Comparison of ENCODE assay signal across 8 cellular contexts in genomic region chr17:1573932-1574696, GRCh38. TPM values are rescaled to one million over a fixed set of nuclear protein-coding genes. Genes with fewer than 3 reads are reported as not detected.
DNase-seq lines count a peak whose midpoint lies in the region; ATAC-seq, FAIRE-seq and TF ChIP-seq lines count a peak whose summit lies in the region.

No MANE protein-coding gene starts in this region.

- no peaks in the 10 kb centered on the region for H3K36me3 ChIP-seq in CD8-positive, alpha-beta T cell (ENCODE audit: insufficient read depth, low read length)

- no peak for FAIRE-seq in RCC 7860 (lab: Jason Lieb, UNC)

- H3K4me3 ChIP-seq in CD8-positive, alpha-beta T cell (ENCODE audit: low read depth, low read length): no peak overlapping the region

- H3K4me3 Mint-ChIP-seq in CD8-positive, alpha-beta T cell: no peak overlapping the region
- no peak overlapping the region for H3K4me3 Mint-ChIP-seq in type B pancreatic cell

- no peaks in the 10 kb centered on the region for H3K9me3 ChIP-seq in CD8-positive, alpha-beta T cell (ENCODE audit: low read length)

- intact Hi-C loops in CD8-positive, alpha-beta T cell (cut with DNase I, micrococcal nuclease): loop anchor here (2.0 kb wide), 1 partner anchor 55 kb away; the partner anchor contains the start of gene SLC43A2 (in 2 of the 2)

- DNase-seq in CD8-positive, alpha-beta T cell: peak in 6 of 7 experiments; percentile 35 to 67 (median 42)
- DNase-seq in HK-2 (ENCODE audit: unreplicated experiment): peak; percentile 89
- DNase-seq in RCC 7860 (ENCODE audit: low spot score): peak; percentile 30
- peak; percentile 48 for DNase-seq in activated T-helper 9 cell treated with anti-CD3 and anti-CD28 coated beads, Interleukin-2, amount 50 U/mL, for 16 hours (ENCODE audit: low read depth)
- peak; percentile 59 for DNase-seq in fibroblast of the conjunctiva (ENCODE audit: low read depth)
- peak; percentile 30 for DNase-seq in occipital lobe (lab: John Stamatoyannopoulos, UW)
- no peak for DNase-seq in type B pancreatic cell (ENCODE audit: extremely low spot score, unreplicated experiment)

- H3K27ac ChIP-seq in CD8-positive, alpha-beta T cell (ENCODE audit: low read depth, low read length): no peak overlapping the region

- H3K9me3 Mint-ChIP-seq in CD8-positive, alpha-beta T cell: no peaks in the 10 kb centered on the region
- H3K9me3 Mint-ChIP-seq in type B pancreatic cell: no peaks in the 10 kb centered on the region

- H3K27me3 ChIP-seq in CD8-positive, alpha-beta T cell (ENCODE audit: insufficient read depth, low read length): no peaks in the 10 kb centered on the region

- H3K4me1 ChIP-seq in CD8-positive, alpha-beta T cell (ENCODE audit: insufficient read depth, low read length): no peaks in the 10 kb centered on the region

- H3K36me3 Mint-ChIP-seq in CD8-positive, alpha-beta T cell: no peaks in the 10 kb centered on the region
- no peaks in the 10 kb centered on the region for H3K36me3 Mint-ChIP-seq in type B pancreatic cell

- no peaks in the 10 kb centered on the region for H3K4me1 Mint-ChIP-seq in CD8-positive, alpha-beta T cell (ENCODE audit: low read depth)
- peaks cover 8% of the 10 kb centered on the region for H3K4me1 Mint-ChIP-seq in type B pancreatic cell (ENCODE audit: unreplicated experiment)

- CTCF ChIA-PET in CD8-positive, alpha-beta T cell (lab: Charles Lee): interaction anchor here (0.6 to 2.0 kb wide), 7 partner anchors 9 to 56 kb away, joined by 3 to 6 read pairs (median 4); no protein-coding TSS in a partner anchor

- TF ChIP-seq CTCF in CD8-positive, alpha-beta T cell (IDR thresholded peaks at IDR 0.05): peak; percentile 43
- peak; percentile 83 for TF ChIP-seq CTCF in type B pancreatic cell (conservative IDR thresholded peaks at IDR 0.05)

- H3K27ac Mint-ChIP-seq in CD8-positive, alpha-beta T cell: no peak overlapping the region
- no peak overlapping the region for H3K27ac Mint-ChIP-seq in type B pancreatic cell

- no peaks in the 10 kb centered on the region for H3K27me3 Mint-ChIP-seq in CD8-positive, alpha-beta T cell (ENCODE audit: low read depth)
- no peaks in the 10 kb centered on the region for H3K27me3 Mint-ChIP-seq in type B pancreatic cell

- peak; percentile 55 for ATAC-seq in CD8-positive, alpha-beta T cell
- ATAC-seq in HG02588 (IDR thresholded peaks at IDR 0.05; ENCODE audit: unreplicated experiment): no peak

- POLR2A ChIA-PET in CD8-positive, alpha-beta T cell (lab: Charles Lee): interaction anchor here (0.9 kb wide), 1 partner anchor 10 kb away, joined by 3 read pairs; no protein-coding TSS in a partner anchor

RNA-seq across cellular contexts. Expression of gene PITPNA, which starts 11.5 kb away (rescaled TPM):
- 10 to 100 TPM; 25.6 to 27.2 TPM for total RNA-seq in CD8-positive, alpha-beta T cell
- 15.1 TPM for total RNA-seq in occipital lobe
- total RNA-seq in type B pancreatic cell (ENCODE audit: low replicate concordance): 64.5 and 76.1 TPM in 2 replicates

RNA-seq across cellular contexts. Expression of gene SLC43A2, which starts 54.5 kb away (rescaled TPM):
- total RNA-seq in CD8-positive, alpha-beta T cell: 10 to 100 TPM in 1 of 2 experiments, 1 to 10 TPM in 1; 9.7 to 14.9 TPM
- 15.1 TPM for total RNA-seq in occipital lobe
- total RNA-seq in type B pancreatic cell (ENCODE audit: low replicate concordance): 23.5 and 28.6 TPM in 2 replicates

RNA-seq across cellular contexts. Expression of gene INPP5K, which starts 57.7 kb away (rescaled TPM):
- total RNA-seq in CD8-positive, alpha-beta T cell: 100 to 1,000 TPM; 204 to 221 TPM
- total RNA-seq in occipital lobe (43.2 TPM), type B pancreatic cell (ENCODE audit: low replicate concordance) (21.2 and 29.7 TPM in 2 replicates)
